3 cellular contexts compared by ENCODE assay signal in the genomic region with DNA sequence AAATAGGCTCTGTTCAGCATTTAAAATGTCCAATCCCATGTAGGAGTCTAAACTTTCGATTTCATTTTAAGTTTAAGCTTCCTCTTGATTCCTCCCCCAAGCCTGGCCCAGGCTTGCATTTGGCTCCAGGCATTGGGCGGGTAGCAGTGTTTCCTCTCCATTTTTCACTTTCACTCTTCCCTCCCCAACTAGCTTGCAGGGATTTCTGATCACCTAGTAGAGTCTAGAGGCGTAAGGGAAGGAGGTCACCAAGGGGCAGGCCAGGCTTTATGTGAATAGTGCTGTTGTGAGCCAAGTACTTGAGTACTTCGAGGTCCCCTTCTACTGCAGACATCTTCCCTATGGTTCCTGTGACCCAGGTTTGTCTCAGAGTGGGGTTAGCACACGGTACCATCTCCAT. TPM values are rescaled to one million over a fixed set of nuclear protein-coding genes. Genes with fewer than 3 reads are reported as not detected.
"Had no signal": no experiment of that assay in that cellular context is flagged by ENCODE, and none has a peak within 500 bp of the region (broad histone marks: within the 10 kb centered on the region; RNA-seq: fewer than 3 reads in every experiment).

No MANE protein-coding gene starts in this region.

RNA-seq across cellular contexts. Expression of gene SYT15B, which starts 18.5 kb away (rescaled TPM):
- total RNA-seq: HT-29, LHCN-M2, PC-3 had no signal
